Comparison of ENCODE assay signal across 10 cellular contexts in genomic region chr11:93663021-93663420, GRCh38. TPM values are rescaled to one million over a fixed set of nuclear protein-coding genes. Genes with fewer than 3 reads are reported as not detected.
DNase-seq lines count a peak whose midpoint lies in the region; ATAC-seq and TF ChIP-seq lines count a peak whose summit lies in the region.
"Had no signal": no experiment of that assay in that cellular context is flagged by ENCODE, and none has a peak within 500 bp of the region (broad histone marks: within the 10 kb centered on the region; RNA-seq: fewer than 3 reads in every experiment).

No MANE protein-coding gene starts in this region.

- H3K79me2 ChIP-seq in DOHH2 (ENCODE audit: control insufficient read depth, low read length) (peaks cover 68% of the 10 kb centered on the region), PC-9 (ENCODE audit: low read depth) (peaks cover 30% of the 10 kb centered on the region)

- H3K4me3 ChIP-seq in DOHH2 (ENCODE audit: low read length): peak overlapping the region; percentile 96
- H3K4me3 ChIP-seq in PC-9: peak overlapping the region; percentile 87; the same call in 1 of the 2 replicates
- H3K4me3 ChIP-seq in coronary artery: no peak overlapping the region

- H3K9me3 ChIP-seq in DOHH2 (ENCODE audit: control insufficient read depth, insufficient read depth, low read length): no peaks in the 10 kb centered on the region
- no peaks in the 10 kb centered on the region for H3K9me3 ChIP-seq in PC-9 (ENCODE audit: insufficient read depth, low read depth)

- H2AFZ ChIP-seq in PC-9: no peak overlapping the region

- no peak for ATAC-seq in GM21423 (IDR thresholded peaks at IDR 0.05; ENCODE audit: unreplicated experiment)
- ATAC-seq: sciatic nerve had no signal

- BruUV-seq in PC-9 (replicated peaks; lab: Mats Ljungman, UMichigan): no TSS peak

- TF ChIP-seq CTCF in 22Rv1 (IDR thresholded peaks at IDR 0.05) (no peak), DOHH2 (IDR thresholded peaks at IDR 0.05; ENCODE audit: low read depth, low read length, poor library complexity, severe bottlenecking) (no peak), PC-9 (conservative IDR thresholded peaks at IDR 0.05) (no peak), coronary artery (IDR thresholded peaks at IDR 0.05) (no peak)

- H3K36me3 ChIP-seq in DOHH2 (ENCODE audit: control insufficient read depth, low read length): peaks cover 57% of the 10 kb centered on the region
- 0 out of 2 replicates have a peak, but pooled peaks cover 8% of the 10 kb centered on the region for H3K36me3 ChIP-seq in PC-9 (ENCODE audit: low read depth)

- H3K9me2 ChIP-seq in DOHH2 (replicated peaks; ENCODE audit: control insufficient read depth, low read length): no peaks in the 10 kb centered on the region
- no peaks in the 10 kb centered on the region for H3K9me2 ChIP-seq in PC-9 (ENCODE audit: insufficient read depth)

- peaks cover 26% of the 10 kb centered on the region for H3K4me1 ChIP-seq in DOHH2 (ENCODE audit: control insufficient read depth, low read length)
- peaks cover 13% of the 10 kb centered on the region for H3K4me1 ChIP-seq in PC-9 (replicated peaks; ENCODE audit: insufficient read depth)

- H4K20me1 ChIP-seq in DOHH2 (ENCODE audit: control insufficient read depth, insufficient read depth, low read depth, low read length) (no peaks in the 10 kb centered on the region), PC-9 (ENCODE audit: insufficient read depth) (no peaks in the 10 kb centered on the region)

- intact Hi-C loops in PC-9 (cut with micrococcal nuclease; ENCODE audit: unreplicated experiment): no loop called here

- peak overlapping the region; percentile 84; the same call in 1 of the 2 replicates for H3K27ac ChIP-seq in 22Rv1
- H3K27ac ChIP-seq in DOHH2 (ENCODE audit: low read depth, low read length): no peak overlapping the region
- no peak overlapping the region for H3K27ac ChIP-seq in PC-9
- H3K27ac ChIP-seq in coronary artery: no peak overlapping the region

- no peak for DNase-seq in PC-9
- peak; percentile 7 to 16 for DNase-seq in erythroblast (lab: John Stamatoyannopoulos, UW)
- DNase-seq in epidermal melanocyte (ENCODE audit: insufficient read length, low spot score): no peak
- no peak for DNase-seq in coronary artery (ENCODE audit: low spot score)
- DNase-seq in SIG-M5 treated with dmso at 0.1 percent for 504 hours (lab: John Stamatoyannopoulos, UW; ENCODE audit: unreplicated experiment): no peak
- DNase-seq: NCI-H510A treated with DMSO at 0.1 percent for 48 hours had no signal

- no peak for TF ChIP-seq POLR2A in erythroblast (IDR thresholded peaks at IDR 0.05; ENCODE audit: low read length)

- H3K4me2 ChIP-seq in DOHH2 (ENCODE audit: low read length) (peak overlapping the region; percentile 58), PC-9 (peak overlapping the region; percentile 89)

- POLR2A ChIA-PET in PC-9 (lab: Charles Lee; ENCODE audit: unreplicated experiment): no interaction called here

- H3K27me3 ChIP-seq in DOHH2 (ENCODE audit: control insufficient read depth, low read length) (no peaks in the 10 kb centered on the region), PC-9 (ENCODE audit: insufficient read depth, low read depth) (no peaks in the 10 kb centered on the region)

- H3F3A ChIP-seq in DOHH2 (ENCODE audit: control insufficient read depth, insufficient read depth) (no peaks in the 10 kb centered on the region; the same call in 1 of the 2 replicates), PC-9 (ENCODE audit: insufficient read depth, low read depth) (no peaks in the 10 kb centered on the region; the same call in 1 of the 2 replicates)

- CTCF ChIA-PET in PC-9 (lab: Charles Lee): no interaction called here

RNA-seq across cellular contexts. Expression of gene CEP295, which starts 1.5 kb away (rescaled TPM):
- 13.0 and 15.0 TPM in 2 replicates for total RNA-seq in PC-9 (2021)

Comparison
In these comparisons a context has a peak if more than half of its experiments do, and no peak if none do; other contexts are left out.
1. DNase-seq: peak in erythroblast (2 of 2); none in PC-9 (0 of 2), epidermal melanocyte (single experiment), coronary artery (single experiment) and SIG-M5 treated with dmso at 0.1 percent for 504 hours (single experiment).